In the genomic region with DNA sequence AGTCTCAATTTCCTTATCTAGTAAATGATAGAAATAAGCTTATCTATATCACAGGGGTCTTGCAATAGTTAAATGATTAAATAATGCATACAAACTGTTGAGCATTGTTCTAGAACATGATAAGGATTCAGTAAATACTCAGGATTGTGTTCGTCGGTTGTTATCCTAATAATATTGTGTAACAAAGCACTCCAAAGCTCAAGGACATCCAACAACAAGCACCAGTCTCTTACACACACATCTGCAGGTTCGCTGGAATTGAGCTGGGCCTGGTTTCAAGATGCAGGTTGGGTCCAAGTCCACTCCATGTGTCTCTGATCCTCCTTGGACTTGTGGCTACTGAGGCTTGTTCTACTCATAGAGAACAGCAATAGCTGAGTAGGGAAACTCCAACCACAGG, we compare ENCODE assay signal across 29 cellular contexts.
"Had no signal": no experiment of that assay in that cellular context is flagged by ENCODE, and none has a peak within 500 bp of the region (broad histone marks: within the 10 kb centered on the region; RNA-seq: fewer than 3 reads in every experiment).

No MANE protein-coding gene starts in this region.

- ATAC-seq: stimulated activated effector memory CD8-positive, alpha-beta T cell treated with anti-CD3 and anti-CD28 coated beads, Interleukin-12 subunit alpha, Interleukin-12 subunit beta, amount 100 ng/mL, for 72 hours; stimulated activated memory B cell treated with anti-CD40 and anti-IgM and Interleukin-4, amounts not matched to agents 10 μg/mL and 1 μg/mL and 100 μg/mL, for 72 hours; stimulated activated naive B cell treated with anti-CD40 and anti-IgM and Interleukin-4, amounts not matched to agents 10 μg/mL and 1 μg/mL and 100 μg/mL, for 72 hours; stimulated activated naive CD8-positive, alpha-beta T cell treated with anti-CD3 and anti-CD28 coated beads, Interleukin-15, amount 100 ng/mL, for 72 hours; stimulated activated naive CD8-positive, alpha-beta T cell treated with anti-CD3 and anti-CD28 coated beads, Interleukin-15, Interleukin-2, amounts not matched to agents 100 U/mL and 50 U/mL, for 24 hours; upper lobe of right lung had no signal

- H3K27me3 ChIP-seq: testis, thyroid gland, tibial nerve, transverse colon, upper lobe of left lung, uterus, vagina had no signal

- H3K36me3 Mint-ChIP-seq: stimulated activated effector memory CD8-positive, alpha-beta T cell treated with anti-CD3 and anti-CD28 coated beads, Interleukin-12 subunit alpha, Interleukin-12 subunit beta, amount 100 ng/mL, for 72 hours; stimulated activated memory B cell treated with anti-CD40 and anti-IgM and Interleukin-4, amounts not matched to agents 10 μg/mL and 1 μg/mL and 100 μg/mL, for 72 hours; stimulated activated naive B cell treated with anti-CD40 and anti-IgM and Interleukin-4, amounts not matched to agents 10 μg/mL and 1 μg/mL and 100 μg/mL, for 72 hours; type B pancreatic cell had no signal

- H3K4me3 Mint-ChIP-seq: stimulated activated effector memory CD8-positive, alpha-beta T cell treated with anti-CD3 and anti-CD28 coated beads, Interleukin-12 subunit alpha, Interleukin-12 subunit beta, amount 100 ng/mL, for 72 hours; stimulated activated memory B cell treated with anti-CD40 and anti-IgM and Interleukin-4, amounts not matched to agents 10 μg/mL and 1 μg/mL and 100 μg/mL, for 72 hours; stimulated activated naive B cell treated with anti-CD40 and anti-IgM and Interleukin-4, amounts not matched to agents 10 μg/mL and 1 μg/mL and 100 μg/mL, for 72 hours; stimulated activated naive CD8-positive, alpha-beta T cell treated with anti-CD3 and anti-CD28 coated beads, Interleukin-15, amount 100 ng/mL, for 72 hours; stimulated activated naive CD8-positive, alpha-beta T cell treated with anti-CD3 and anti-CD28 coated beads, Interleukin-15, Interleukin-2, amounts not matched to agents 100 ng/mL and 50 ng/mL, for 24 hours; type B pancreatic cell had no signal

- H3K27me3 Mint-ChIP-seq: stimulated activated memory B cell treated with anti-CD40 and anti-IgM and Interleukin-4, amounts not matched to agents 10 μg/mL and 1 μg/mL and 100 μg/mL, for 72 hours; stimulated activated naive B cell treated with anti-CD40 and anti-IgM and Interleukin-4, amounts not matched to agents 10 μg/mL and 1 μg/mL and 100 μg/mL, for 72 hours; stimulated activated naive CD8-positive, alpha-beta T cell treated with anti-CD3 and anti-CD28 coated beads, Interleukin-15, amount 100 ng/mL, for 72 hours; stimulated activated naive CD8-positive, alpha-beta T cell treated with anti-CD3 and anti-CD28 coated beads, Interleukin-15, Interleukin-2, amounts not matched to agents 100 ng/mL and 50 ng/mL, for 24 hours; type B pancreatic cell had no signal

- H3K27ac ChIP-seq: stomach, suprapubic skin, testis, thoracic aorta, thyroid gland, tibial artery, tibial nerve, transverse colon, upper lobe of left lung, upper lobe of right lung, uterus, vagina had no signal

- H3K4me1 ChIP-seq: suprapubic skin, testis, thyroid gland, tibial artery, tibial nerve, transverse colon, upper lobe of left lung, upper lobe of right lung, uterus, vagina had no signal

- FAIRE-seq: urothelium cell line had no signal

- H3K27ac Mint-ChIP-seq: stimulated activated effector memory CD8-positive, alpha-beta T cell treated with anti-CD3 and anti-CD28 coated beads, Interleukin-12 subunit alpha, Interleukin-12 subunit beta, amount 100 ng/mL, for 72 hours; stimulated activated memory B cell treated with anti-CD40 and anti-IgM and Interleukin-4, amounts not matched to agents 10 μg/mL and 1 μg/mL and 100 μg/mL, for 72 hours; stimulated activated naive B cell treated with anti-CD40 and anti-IgM and Interleukin-4, amounts not matched to agents 10 μg/mL and 1 μg/mL and 100 μg/mL, for 72 hours; stimulated activated naive CD8-positive, alpha-beta T cell treated with anti-CD3 and anti-CD28 coated beads, Interleukin-15, amount 100 ng/mL, for 72 hours; stimulated activated naive CD8-positive, alpha-beta T cell treated with anti-CD3 and anti-CD28 coated beads, Interleukin-15, Interleukin-2, amounts not matched to agents 100 ng/mL and 50 ng/mL, for 24 hours; type B pancreatic cell had no signal

- H3K9me3 ChIP-seq: stomach, suprapubic skin, testis, thoracic aorta, thyroid gland, tibial artery, tibial nerve, transverse colon, upper lobe of left lung, upper lobe of right lung, uterus, vagina had no signal

- H3K4me3 ChIP-seq: stomach, suprapubic skin, testis, thoracic aorta, thyroid gland, tibial artery, tibial nerve, transverse colon, upper lobe of left lung, upper lobe of right lung, uterus, vagina had no signal

- DNase-seq: stimulated activated CD4-positive, alpha-beta T cell treated with anti-CD3 and anti-CD28 coated beads, Interleukin-2, amount 100 ng/mL, for 48 hours; stimulated activated CD4-positive, alpha-beta T cell treated with anti-CD3 and anti-CD28 coated beads, Interleukin-4, amount 100 ng/mL, for 1 hour; stimulated activated CD4-positive, alpha-beta T cell treated with anti-CD3 and anti-CD28 coated beads, Interleukin-4, amount 100 ng/mL, for 24 hours; stimulated activated CD4-positive, alpha-beta T cell treated with anti-CD3 and anti-CD28 coated beads, Interleukin-4, amount 100 ng/mL, for 4 hours; stimulated activated CD8-positive, alpha-beta memory T cell treated with anti-CD3 and anti-CD28 coated beads, Interleukin-4, amount 100 ng/mL, for 48 hours; stimulated activated naive B cell treated with anti-CD40 and anti-IgM and Interleukin-4, amounts not matched to agents 10 μg/mL and 1 μg/mL and 100 μg/mL, for 72 hours; stimulated activated naive CD4-positive, alpha-beta T cell; stimulated activated naive CD4-positive, alpha-beta T cell treated with Interleukin-2 at 50 U/mL for 16 hours; stimulated activated naive CD8-positive, alpha-beta T cell treated with anti-CD3 and anti-CD28 coated beads, Interleukin-15, amount 100 ng/mL, for 72 hours; stimulated activated naive CD8-positive, alpha-beta T cell treated with anti-CD3 and anti-CD28 coated beads, Interleukin-15, Interleukin-2, amounts not matched to agents 100 U/mL and 50 U/mL, for 24 hours; stomach; substantia nigra; testis; thyroid gland; tibial artery; transverse colon; trophoblast cell; upper lobe of left lung; upper lobe of right lung; uterus had no signal

- H3K4me1 Mint-ChIP-seq: stimulated activated effector memory CD8-positive, alpha-beta T cell treated with anti-CD3 and anti-CD28 coated beads, Interleukin-12 subunit alpha, Interleukin-12 subunit beta, amount 100 ng/mL, for 72 hours; stimulated activated memory B cell treated with anti-CD40 and anti-IgM and Interleukin-4, amounts not matched to agents 10 μg/mL and 1 μg/mL and 100 μg/mL, for 72 hours; stimulated activated naive B cell treated with anti-CD40 and anti-IgM and Interleukin-4, amounts not matched to agents 10 μg/mL and 1 μg/mL and 100 μg/mL, for 72 hours; stimulated activated naive CD8-positive, alpha-beta T cell treated with anti-CD3 and anti-CD28 coated beads, Interleukin-15, amount 100 ng/mL, for 72 hours had no signal

- H3K36me3 ChIP-seq: stomach, suprapubic skin, thoracic aorta, thyroid gland, tibial artery, tibial nerve, transverse colon, upper lobe of left lung, upper lobe of right lung, uterus, vagina had no signal
